In genomic region chr2:45014016-45014702, GRCh38 we compare ENCODE assay signal across 8 cellular contexts. TPM values are rescaled to one million over a fixed set of nuclear protein-coding genes. Genes with fewer than 3 reads are reported as not detected.
DNase-seq lines count a peak whose midpoint lies in the region; ATAC-seq and TF ChIP-seq lines count a peak whose summit lies in the region.

No MANE protein-coding gene starts in this region.

- H3K4me3 Mint-ChIP-seq in activated CD4-positive, alpha-beta T cell treated with anti-CD3 and anti-CD28 coated beads, Interleukin-2, amount 10 ng/mL, durations not matched to agents 24 days and 14 days = no peak overlapping the region
- no peak overlapping the region for H3K4me3 Mint-ChIP-seq in activated CD4-positive, alpha-beta T cell treated with anti-CD3 and anti-CD28 coated beads, Interleukin-2, amount 10 ng/mL, durations not matched to agents 7 days and 5 days
- H3K4me3 Mint-ChIP-seq in memory B cell = peak overlapping the region; percentile 24

- no peaks in the 10 kb centered on the region for H3K9me3 ChIP-seq in upper lobe of right lung

- H3K27ac ChIP-seq in dorsolateral prefrontal cortex (peak overlapping the region in 2 of 59 donors; percentile 28 to 53), upper lobe of right lung (no peak overlapping the region)

- DNase-seq in activated CD4-positive, alpha-beta T cell treated with anti-CD3 and anti-CD28 coated beads, Interleukin-2, amount 10 ng/mL, durations not matched to agents 24 days and 14 days = peak; percentile 79
- no peak for DNase-seq in activated CD4-positive, alpha-beta T cell treated with anti-CD3 and anti-CD28 coated beads, Interleukin-2, amount 10 ng/mL, durations not matched to agents 7 days and 5 days
- peak; percentile 26 for DNase-seq in NCI-H526 treated with DMSO at 0.1 percent for 48 hours (lab: John Stamatoyannopoulos, UW)
- no peak for DNase-seq in dorsolateral prefrontal cortex
- no peak for DNase-seq in memory B cell (ENCODE audit: low spot score in 2 of 2)
- DNase-seq in upper lobe of right lung = peak; percentile 81
- no peak for DNase-seq in cerebellum (ENCODE audit: low spot score)
- DNase-seq in NOMO-1 treated with DMSO at 0.1 percent for 48 hours (lab: John Stamatoyannopoulos, UW; ENCODE audit: unreplicated experiment) = no peak

- TF ChIP-seq CTCF in dorsolateral prefrontal cortex (IDR thresholded peaks at IDR 0.05 in 54 of 56, conservative IDR thresholded peaks at IDR 0.05 in 2 of 56; ENCODE audit: low read depth in 1 of 56, partially characterized antibody in 56 of 56) (peak in 54 of 56 donors; percentile 10 to 67 (median 52)), upper lobe of right lung (IDR thresholded peaks at IDR 0.05) (peak; percentile 60)

- H3K27me3 ChIP-seq in dorsolateral prefrontal cortex (peaks cover 9 to 90% (median 66%) of the 10 kb centered on the region in 45 donors), upper lobe of right lung (peaks cover 80% of the 10 kb centered on the region)

- H3K9me3 Mint-ChIP-seq in activated CD4-positive, alpha-beta T cell treated with anti-CD3 and anti-CD28 coated beads, Interleukin-2, amount 10 ng/mL, durations not matched to agents 24 days and 14 days = no peaks in the 10 kb centered on the region
- no peaks in the 10 kb centered on the region for H3K9me3 Mint-ChIP-seq in activated CD4-positive, alpha-beta T cell treated with anti-CD3 and anti-CD28 coated beads, Interleukin-2, amount 10 ng/mL, durations not matched to agents 7 days and 5 days
- no peaks in the 10 kb centered on the region for H3K9me3 Mint-ChIP-seq in memory B cell

- H3K4me1 Mint-ChIP-seq in activated CD4-positive, alpha-beta T cell treated with anti-CD3 and anti-CD28 coated beads, Interleukin-2, amount 10 ng/mL, durations not matched to agents 24 days and 14 days = peaks cover 3% of the 10 kb centered on the region
- peaks cover 6% of the 10 kb centered on the region for H3K4me1 Mint-ChIP-seq in activated CD4-positive, alpha-beta T cell treated with anti-CD3 and anti-CD28 coated beads, Interleukin-2, amount 10 ng/mL, durations not matched to agents 7 days and 5 days
- H3K4me1 Mint-ChIP-seq in memory B cell = peaks cover 5% of the 10 kb centered on the region

- peaks cover 81% of the 10 kb centered on the region for H3K27me3 Mint-ChIP-seq in activated CD4-positive, alpha-beta T cell treated with anti-CD3 and anti-CD28 coated beads, Interleukin-2, amount 10 ng/mL, durations not matched to agents 24 days and 14 days
- H3K27me3 Mint-ChIP-seq in activated CD4-positive, alpha-beta T cell treated with anti-CD3 and anti-CD28 coated beads, Interleukin-2, amount 10 ng/mL, durations not matched to agents 7 days and 5 days = peaks cover 79% of the 10 kb centered on the region
- H3K27me3 Mint-ChIP-seq in memory B cell = peaks cover 25% of the 10 kb centered on the region

- H3K36me3 ChIP-seq in upper lobe of right lung = no peaks in the 10 kb centered on the region

- H3K4me3 ChIP-seq in dorsolateral prefrontal cortex (peak overlapping the region in 58 of 59 donors; percentile 8 to 61 (median 43)), upper lobe of right lung (peak overlapping the region; percentile 28)

- no peak overlapping the region for H3K27ac Mint-ChIP-seq in activated CD4-positive, alpha-beta T cell treated with anti-CD3 and anti-CD28 coated beads, Interleukin-2, amount 10 ng/mL, durations not matched to agents 24 days and 14 days
- H3K27ac Mint-ChIP-seq in activated CD4-positive, alpha-beta T cell treated with anti-CD3 and anti-CD28 coated beads, Interleukin-2, amount 10 ng/mL, durations not matched to agents 7 days and 5 days = no peak overlapping the region
- no peak overlapping the region for H3K27ac Mint-ChIP-seq in memory B cell

- CTCF ChIA-PET in activated CD4-positive, alpha-beta T cell treated with anti-CD3 and anti-CD28 coated beads, Interleukin-2, amount 10 ng/mL, durations not matched to agents 7 days and 5 days (lab: Charles Lee) = interaction anchor here (0.6 to 1.5 kb wide), 6 partner anchors 11 to 110 kb away, joined by 3 to 4 read pairs (median 4); no protein-coding TSS in a partner anchor

- H3K36me3 Mint-ChIP-seq in activated CD4-positive, alpha-beta T cell treated with anti-CD3 and anti-CD28 coated beads, Interleukin-2, amount 10 ng/mL, durations not matched to agents 24 days and 14 days (ENCODE audit: low read depth) = no peaks in the 10 kb centered on the region
- H3K36me3 Mint-ChIP-seq in activated CD4-positive, alpha-beta T cell treated with anti-CD3 and anti-CD28 coated beads, Interleukin-2, amount 10 ng/mL, durations not matched to agents 7 days and 5 days (ENCODE audit: low read depth) = no peaks in the 10 kb centered on the region
- no peaks in the 10 kb centered on the region for H3K36me3 Mint-ChIP-seq in memory B cell

- POLR2A ChIA-PET in activated CD4-positive, alpha-beta T cell treated with anti-CD3 and anti-CD28 coated beads, Interleukin-2, amount 10 ng/mL, durations not matched to agents 7 days and 5 days (lab: Charles Lee) = no interaction called here

- peaks cover 26% of the 10 kb centered on the region for H3K4me1 ChIP-seq in upper lobe of right lung

- ATAC-seq in memory B cell (ENCODE audit: low read depth) (no peak), upper lobe of right lung (peak; percentile 65)

- intact Hi-C loops in activated CD4-positive, alpha-beta T cell treated with anti-CD3 and anti-CD28 coated beads, Interleukin-2, amount 10 ng/mL, durations not matched to agents 24 days and 14 days (cut with micrococcal nuclease) = loop anchor here (5.0 kb wide), 1 partner anchor 212 kb away; no protein-coding TSS in a partner anchor
- intact Hi-C loops in dorsolateral prefrontal cortex (cut with DNase I) = no loop called here
- intact Hi-C loops in upper lobe of right lung (cut with DNase I) = no loop called here

RNA-seq across cellular contexts. Expression of gene SIX2, which starts 4.9 kb away (rescaled TPM):
- total RNA-seq in activated CD4-positive, alpha-beta T cell treated with anti-CD3 and anti-CD28 coated beads, Interleukin-2, amount 10 ng/mL, durations not matched to agents 24 days and 14 days = not detected in 2 replicates
- not detected for total RNA-seq in activated CD4-positive, alpha-beta T cell treated with anti-CD3 and anti-CD28 coated beads, Interleukin-2, amount 10 ng/mL, durations not matched to agents 7 days and 5 days
- total RNA-seq in dorsolateral prefrontal cortex (1 to 10 TPM in 7 of 120 experiments, under 1 TPM in 44, not detected in 69; 0.17 to 2.8 (median 0.40) TPM), upper lobe of right lung (not detected), cerebellum (0.45 TPM)

Comparison
In these comparisons a context has a peak if more than half of its experiments do, and no peak if none do; other contexts are left out.
1. DNase-seq: peak in activated CD4-positive, alpha-beta T cell treated with anti-CD3 and anti-CD28 coated beads, Interleukin-2, amount 10 ng/mL, durations not matched to agents 24 days and 14 days (single experiment), NCI-H526 treated with DMSO at 0.1 percent for 48 hours (single experiment) and upper lobe of right lung (single experiment); none in activated CD4-positive, alpha-beta T cell treated with anti-CD3 and anti-CD28 coated beads, Interleukin-2, amount 10 ng/mL, durations not matched to agents 7 days and 5 days (single experiment), dorsolateral prefrontal cortex (0 of 10), memory B cell (0 of 2), cerebellum (single experiment) and NOMO-1 treated with DMSO at 0.1 percent for 48 hours (single experiment).